Comparison of ENCODE assay signal across 22 cellular contexts in genomic region chr1:56074357-56074717, GRCh38.
DNase-seq lines count a peak whose midpoint lies in the region; TF ChIP-seq lines count a peak whose summit lies in the region.
"Had no signal": no experiment of that assay in that cellular context is flagged by ENCODE, and none has a peak within 500 bp of the region (broad histone marks: within the 10 kb centered on the region; RNA-seq: fewer than 3 reads in every experiment).

No MANE protein-coding gene starts in this region.

- no peak for TF ChIP-seq POLR2A in stomach (IDR thresholded peaks at IDR 0.05)

- no peaks in the 10 kb centered on the region for H3K79me2 ChIP-seq in Karpas-422 (ENCODE audit: low read length)

- no peak overlapping the region for H3K4me2 ChIP-seq in Karpas-422 (ENCODE audit: low read depth, low read length, poor library complexity, severe bottlenecking)
- H3K4me2 ChIP-seq: KMS-11 had no signal

- WGBS in stomach, 5 donors, result 22 to 39% (median 30%) methylated on average over 3 of the region's 3 CpGs

- no peaks in the 10 kb centered on the region for H3K9me3 ChIP-seq in right atrium auricular region
- H3K9me3 ChIP-seq in stomach, result no peaks in the 10 kb centered on the region
- no peaks in the 10 kb centered on the region for H3K9me3 ChIP-seq in Karpas-422 (ENCODE audit: low read length)
- H3K9me3 ChIP-seq: SJCRH30, uterus had no signal

- no peak overlapping the region for H2AFZ ChIP-seq in Karpas-422 (ENCODE audit: low read length)

- H3K4me3 ChIP-seq in LNCaP clone FGC (ENCODE audit: low read depth, low read length) (no peak overlapping the region), coronary artery (peak overlapping the region; percentile 36), right atrium auricular region (no peak overlapping the region), stomach (no peak overlapping the region), Karpas-422 (ENCODE audit: low read length) (no peak overlapping the region)
- H3K4me3 ChIP-seq: SJCRH30, uterus had no signal

- DNase-seq in LNCaP clone FGC (ENCODE audit: low read depth) (peak; percentile 21), coronary artery (ENCODE audit: low spot score) (no peak), right atrium auricular region (ENCODE audit: low spot score) (no peak), stomach (peak; percentile 26), Karpas-422 (no peak), Kasumi-1 (lab: John Stamatoyannopoulos, UW) (no peak), AML-193 (lab: John Stamatoyannopoulos, UW) (no peak), midbrain (lab: John Stamatoyannopoulos, UW) (no peak)
- DNase-seq: ACHN; activated CD4-positive, alpha-beta T cell treated with anti-CD3 and anti-CD28 coated beads for 1 hour; activated naive CD4-positive, alpha-beta T cell treated with anti-CD3 and anti-CD28 coated beads, Interleukin-2, amount 50 U/mL, for 16 hours; activated T-cell treated with anti-CD3 and anti-CD28 coated beads, Interleukin-2, amount 50 U/mL, for 48 hours; effector memory CD4-positive, alpha-beta T cell; glutamatergic neuron; NCI-H1092 treated with DMSO at 0.1 percent for 48 hours; NCI-H2081; SJCRH30; stimulated activated CD4-positive, alpha-beta T cell treated with anti-CD3 and anti-CD28 coated beads, Interleukin-12 subunit alpha, Interleukin-12 subunit beta, amount 100 ng/mL, for 4 hours; stimulated activated naive CD8-positive, alpha-beta T cell treated with anti-CD3 and anti-CD28 coated beads, Interleukin-15, amount 100 ng/mL, for 72 hours; T-cell had no signal

- H3K4me1 ChIP-seq in right atrium auricular region, result peaks cover 0 to 27% of the 10 kb centered on the region in 2 donors
- peaks cover 0 to 21% (median 0%) of the 10 kb centered on the region in 4 donors for H3K4me1 ChIP-seq in stomach
- H3K4me1 ChIP-seq in Karpas-422 (ENCODE audit: low read length), result no peaks in the 10 kb centered on the region
- H3K4me1 ChIP-seq: SJCRH30, uterus had no signal

- no peak for TF ChIP-seq EP300 in stomach (IDR thresholded peaks at IDR 0.05)

- H3K9ac ChIP-seq in Karpas-422 (ENCODE audit: low read length), result no peak overlapping the region
- H3K9ac ChIP-seq: KMS-11 had no signal

- H3K9me2 ChIP-seq in Karpas-422 (replicated peaks; ENCODE audit: insufficient read depth, low read length), result no peaks in the 10 kb centered on the region

- H3K36me3 ChIP-seq in right atrium auricular region, result no peaks in the 10 kb centered on the region
- no peaks in the 10 kb centered on the region for H3K36me3 ChIP-seq in stomach
- no peaks in the 10 kb centered on the region for H3K36me3 ChIP-seq in Karpas-422 (ENCODE audit: insufficient read depth, low read length)
- H3K36me3 ChIP-seq: SJCRH30, uterus had no signal

- intact Hi-C loops in stomach (cut with DNase I; ENCODE audit: low total_unique reads), result no loop called here

- TF ChIP-seq CTCF in LNCaP clone FGC (IDR thresholded peaks at IDR 0.05; ENCODE audit: control insufficient read depth, extremely low read depth, insufficient read depth), result no peak
- TF ChIP-seq CTCF in coronary artery (IDR thresholded peaks at IDR 0.05), result no peak
- TF ChIP-seq CTCF in right atrium auricular region (IDR thresholded peaks at IDR 0.05), result no peak
- TF ChIP-seq CTCF in stomach (IDR thresholded peaks at IDR 0.05), result no peak

- no peaks in the 10 kb centered on the region for H4K20me1 ChIP-seq in Karpas-422 (ENCODE audit: insufficient read depth, low read depth, low read length)

- H3K27me3 ChIP-seq in right atrium auricular region (no peaks in the 10 kb centered on the region), stomach (no peaks in the 10 kb centered on the region), Karpas-422 (ENCODE audit: low read length) (no peaks in the 10 kb centered on the region)
- H3K27me3 ChIP-seq: SJCRH30, uterus had no signal

- peak overlapping the region; percentile 78 to 87 for H3K27ac ChIP-seq in coronary artery
- peak overlapping the region; percentile 56 to 71 for H3K27ac ChIP-seq in right atrium auricular region
- peak overlapping the region in 3 of 5 donors; percentile 13 to 46 (median 45) for H3K27ac ChIP-seq in stomach
- no peak overlapping the region for H3K27ac ChIP-seq in Karpas-422 (ENCODE audit: low read length)
- H3K27ac ChIP-seq: KMS-11, SJCRH30 had no signal

Comparison
In these comparisons a context has a peak if more than half of its experiments do, and no peak if none do; other contexts are left out.
1. DNase-seq: peak in LNCaP clone FGC (single experiment) and stomach (single experiment); none in coronary artery (single experiment), right atrium auricular region (single experiment), Karpas-422 (single experiment), Kasumi-1 (0 of 2), AML-193 (0 of 2) and midbrain (single experiment).